Comparison of ENCODE assay signal across 10 cellular contexts in genomic region chr18:59833785-59834184, GRCh38.
DNase-seq lines count a peak whose midpoint lies in the region; ATAC-seq and TF ChIP-seq lines count a peak whose summit lies in the region.
"Had no signal": no experiment of that assay in that cellular context is flagged by ENCODE, and none has a peak within 500 bp of the region (broad histone marks: within the 10 kb centered on the region; RNA-seq: fewer than 3 reads in every experiment).

No MANE protein-coding gene starts in this region.

- no peak overlapping the region for H2BK15ac ChIP-seq in mesenchymal stem cell (ENCODE audit: low read depth, poor library complexity, severe bottlenecking)

- no peak overlapping the region for H3K23ac ChIP-seq in mesenchymal stem cell (ENCODE audit: low read length in 2 of 2)

- H3K4ac ChIP-seq in mesenchymal stem cell (ENCODE audit: low read depth in 1 of 2, low read length in 2 of 2), result no peak overlapping the region

- no peaks in the 10 kb centered on the region for H3K4me1 ChIP-seq in mesenchymal stem cell (ENCODE audit: control insufficient read depth, insufficient read depth, low read depth, low read length)

- no peak overlapping the region for H3K9ac ChIP-seq in mesenchymal stem cell (ENCODE audit: low read length)

- no peaks in the 10 kb centered on the region for H3K9me3 ChIP-seq in mesenchymal stem cell (ENCODE audit: control insufficient read depth, low read length)
- H3K9me3 ChIP-seq: spleen had no signal

- no peak overlapping the region for H4K91ac ChIP-seq in mesenchymal stem cell (ENCODE audit: low read length)

- no peak overlapping the region for H2BK5ac ChIP-seq in mesenchymal stem cell (ENCODE audit: low read depth, low read length, poor library complexity, severe bottlenecking)

- no peak for TF ChIP-seq CTCF in GM10248 (IDR thresholded peaks at IDR 0.05; ENCODE audit: control extremely low read depth, extremely low read depth, low read depth, missing control alignments)

- no peaks in the 10 kb centered on the region for H3K9me3 Mint-ChIP-seq in naive thymus-derived CD8-positive, alpha-beta T cell

- H3K4me1 Mint-ChIP-seq in naive thymus-derived CD8-positive, alpha-beta T cell, result no peaks in the 10 kb centered on the region

- H3K18ac ChIP-seq in mesenchymal stem cell (ENCODE audit: low read depth in 1 of 2, low read length in 2 of 2), result no peak overlapping the region

- peaks cover 9 to 13% of the 10 kb centered on the region in 2 experiments for H3K27me3 ChIP-seq in mesenchymal stem cell (ENCODE audit: control insufficient read depth in 1 of 2, insufficient read depth in 1 of 2, low read length in 2 of 2)
- H3K27me3 ChIP-seq: spleen had no signal

- no peak overlapping the region for H2BK12ac ChIP-seq in mesenchymal stem cell (ENCODE audit: low read length in 2 of 2)

- DNase-seq in GM10248 (ENCODE audit: extremely low spot score) (peak; percentile 52), retina (no peak), mesenchymal stem cell (no peak), NCI-H1105 (lab: John Stamatoyannopoulos, UW) (no peak)
- no peak for DNase-seq in naive thymus-derived CD8-positive, alpha-beta T cell
- DNase-seq: spleen, substantia nigra had no signal

- no peak overlapping the region for H4K8ac ChIP-seq in mesenchymal stem cell (ENCODE audit: low read length)

- no peak overlapping the region for H3K4me2 ChIP-seq in mesenchymal stem cell (ENCODE audit: low read length, poor library complexity, severe bottlenecking)

- no peaks in the 10 kb centered on the region for H3K36me3 ChIP-seq in mesenchymal stem cell (ENCODE audit: control insufficient read depth in 1 of 2, insufficient read depth in 2 of 2, low read depth in 1 of 2, low read length in 2 of 2)
- H3K36me3 ChIP-seq: spleen had no signal

- H3K36me3 Mint-ChIP-seq in naive thymus-derived CD8-positive, alpha-beta T cell, result no peaks in the 10 kb centered on the region

- WGBS in mesenchymal stem cell, result 75% methylated on average over 2 of the region's 3 CpGs

- no peak overlapping the region for H3K27ac Mint-ChIP-seq in naive thymus-derived CD8-positive, alpha-beta T cell

- no peak overlapping the region for H3K4me3 ChIP-seq in mesenchymal stem cell (ENCODE audit: insufficient read depth in 1 of 2, low read depth in 1 of 2, low read length in 2 of 2)
- H3K4me3 ChIP-seq: spleen had no signal

- POLR2A ChIA-PET in GM10248 (lab: Yijun Ruan, JAX), result interaction anchor here (0.7 kb wide), 1 partner anchor 67 kb away, joined by 4 read pairs; no protein-coding TSS in a partner anchor
- POLR2A ChIA-PET in naive thymus-derived CD8-positive, alpha-beta T cell (lab: Charles Lee), result no interaction called here

- H3K27ac ChIP-seq in mesenchymal stem cell (ENCODE audit: low read length, poor library complexity, severe bottlenecking), result no peak overlapping the region
- H3K27ac ChIP-seq: spleen had no signal

- H3K27me3 Mint-ChIP-seq in naive thymus-derived CD8-positive, alpha-beta T cell, result peaks cover 0 to 3% (median 0%) of the 10 kb centered on the region in 5 donors

- H2AK5ac ChIP-seq in mesenchymal stem cell (ENCODE audit: low read length, severe bottlenecking), result no peak overlapping the region

- no peak overlapping the region for H2AFZ ChIP-seq in mesenchymal stem cell (ENCODE audit: low read depth, low read length)

- no peak overlapping the region for H3K4me3 Mint-ChIP-seq in naive thymus-derived CD8-positive, alpha-beta T cell

- CTCF ChIA-PET in GM10248 (lab: Yijun Ruan, JAX), result interaction anchor here (1.1 to 5.5 kb wide), 3 partner anchors 11 to 154 kb away, joined by 3 to 56 read pairs (median 4); no protein-coding TSS in a partner anchor

- H2BK120ac ChIP-seq in mesenchymal stem cell (ENCODE audit: low read depth, low read length), result no peak overlapping the region

- H3K79me1 ChIP-seq in mesenchymal stem cell (replicated peaks; ENCODE audit: low read length, poor library complexity, severe bottlenecking), result no peaks in the 10 kb centered on the region

- H3K14ac ChIP-seq in mesenchymal stem cell (ENCODE audit: low read length in 2 of 2), result no peak overlapping the region

- ATAC-seq in GM18909 (IDR thresholded peaks at IDR 0.05; ENCODE audit: poor library complexity, unreplicated experiment) (peak; percentile 81), HG02588 (IDR thresholded peaks at IDR 0.05; ENCODE audit: unreplicated experiment) (peak; percentile 78), HG03457 (IDR thresholded peaks at IDR 0.05; ENCODE audit: unreplicated experiment) (peak; percentile 62)
- ATAC-seq in naive thymus-derived CD8-positive, alpha-beta T cell, result no peak

Comparison
In these comparisons a context has a peak if more than half of its experiments do, and no peak if none do; other contexts are left out.
1. ATAC-seq: peak in GM18909 (single experiment), HG02588 (single experiment) and HG03457 (single experiment); none in naive thymus-derived CD8-positive, alpha-beta T cell (0 of 2).